Comparison of ENCODE assay signal across 8 cellular contexts in genomic region chr5:1523793-1524480, GRCh38. TPM values are rescaled to one million over a fixed set of nuclear protein-coding genes. Genes with fewer than 3 reads are reported as not detected.
DNase-seq lines count a peak whose midpoint lies in the region; ATAC-seq lines count a peak whose summit lies in the region.

Gene LPCAT1, minus strand, starts transcription at chr5:1523960. Its CDS starts 116 bp downstream, at chr5:1523844.

- ATAC-seq in GM19324 (IDR thresholded peaks at IDR 0.05; ENCODE audit: low FRiP score, unreplicated experiment) (peak; percentile 86), HG03442 (IDR thresholded peaks at IDR 0.05; ENCODE audit: unreplicated experiment) (peak; percentile 71)
- ATAC-seq in activated CD8-positive, alpha-beta T cell treated with anti-CD3 and anti-CD28 coated beads, Interleukin-2, amount 10 ng/mL, durations not matched to agents 7 days and 5 days: peak; percentile 91

- peaks cover 21% of the 10 kb centered on the region for H3K4me1 Mint-ChIP-seq in activated CD8-positive, alpha-beta T cell treated with anti-CD3 and anti-CD28 coated beads, Interleukin-2, amount 10 ng/mL, durations not matched to agents 7 days and 5 days (ENCODE audit: low read depth)

- H3K27ac Mint-ChIP-seq in activated CD8-positive, alpha-beta T cell treated with anti-CD3 and anti-CD28 coated beads, Interleukin-2, amount 10 ng/mL, durations not matched to agents 7 days and 5 days: peak within 1 kb of the TSS; percentile 81

- H3K27me3 Mint-ChIP-seq in activated CD8-positive, alpha-beta T cell treated with anti-CD3 and anti-CD28 coated beads, Interleukin-2, amount 10 ng/mL, durations not matched to agents 7 days and 5 days (ENCODE audit: low read depth): no peaks in the 10 kb centered on the region

- no peaks in the 10 kb centered on the region for H3K9me3 Mint-ChIP-seq in activated CD8-positive, alpha-beta T cell treated with anti-CD3 and anti-CD28 coated beads, Interleukin-2, amount 10 ng/mL, durations not matched to agents 7 days and 5 days (ENCODE audit: insufficient read depth)

- peaks cover 22% of the 10 kb centered on the region for H3K36me3 Mint-ChIP-seq in activated CD8-positive, alpha-beta T cell treated with anti-CD3 and anti-CD28 coated beads, Interleukin-2, amount 10 ng/mL, durations not matched to agents 7 days and 5 days (ENCODE audit: low read depth)

- CTCF ChIA-PET in activated CD8-positive, alpha-beta T cell treated with anti-CD3 and anti-CD28 coated beads, Interleukin-2, amount 10 ng/mL, durations not matched to agents 7 days and 5 days (lab: Charles Lee): interaction anchor here (1.5 kb wide), 1 partner anchor 9 kb away, joined by 4 read pairs; no protein-coding TSS in a partner anchor

- DNase-seq in C1 segment of cervical spinal cord (lab: John Stamatoyannopoulos, UW) (peak in 12 of 14 donors; percentile 21 to 85 (median 59)), NCI-H69 (lab: John Stamatoyannopoulos, UW) (peak; percentile 90), lung microvascular endothelial cell (ENCODE audit: low read depth in 2 of 2) (peak; percentile 78 to 83)
- DNase-seq in activated CD8-positive, alpha-beta T cell treated with anti-CD3 and anti-CD28 coated beads, Interleukin-2, amount 10 ng/mL, durations not matched to agents 7 days and 5 days: peak; percentile 78
- peak; percentile 52 for DNase-seq in effector CD4-positive, alpha-beta T cell
- DNase-seq in stimulated activated CD4-positive, alpha-beta T cell treated with anti-CD3 and anti-CD28 coated beads, TNF-alpha, amount 100 ng/mL, for 4 hours (ENCODE audit: low read depth in 3 of 3): peak; percentile 58 to 68 (median 62)

- POLR2A ChIA-PET in activated CD8-positive, alpha-beta T cell treated with anti-CD3 and anti-CD28 coated beads, Interleukin-2, amount 10 ng/mL, durations not matched to agents 7 days and 5 days (lab: Charles Lee): interaction anchor here (1.7 kb wide), 1 partner anchor 12 kb away, joined by 12 read pairs; no protein-coding TSS in a partner anchor

- peak within 1 kb of the TSS; percentile 87 for H3K4me3 Mint-ChIP-seq in activated CD8-positive, alpha-beta T cell treated with anti-CD3 and anti-CD28 coated beads, Interleukin-2, amount 10 ng/mL, durations not matched to agents 7 days and 5 days

RNA-seq across cellular contexts. Expression of gene LPCAT1, which starts in this region (rescaled TPM):
- 10 to 100 TPM; 60.8 to 68.3 TPM for total RNA-seq in activated CD8-positive, alpha-beta T cell treated with anti-CD3 and anti-CD28 coated beads, Interleukin-2, amount 10 ng/mL, durations not matched to agents 7 days and 5 days
- total RNA-seq in lung microvascular endothelial cell: 17.7 and 26.2 TPM in 2 replicates

Comparison
In these comparisons a context has a peak if more than half of its experiments do, and no peak if none do; other contexts are left out.
1. Peak in every context shown above with its lines: DNase-seq and ATAC-seq.